ENCODE assay signal across 8 cellular contexts in genomic region chr14:100285021-100285912, GRCh38. TPM values are rescaled to one million over a fixed set of nuclear protein-coding genes. Genes with fewer than 3 reads are reported as not detected.
DNase-seq lines count a peak whose midpoint lies in the region; ATAC-seq and TF ChIP-seq lines count a peak whose summit lies in the region.

No MANE protein-coding gene starts in this region.

- H4K20me1 ChIP-seq in neural cell (ENCODE audit: insufficient read depth), result no peaks in the 10 kb centered on the region

- TF ChIP-seq CTCF in C4-2B (conservative IDR thresholded peaks at IDR 0.05) (peak; percentile 95), fibroblast of mammary gland (conservative IDR thresholded peaks at IDR 0.05; ENCODE audit: control insufficient read depth, insufficient read depth, low read depth, low read length) (peak; percentile 60), neural cell (IDR thresholded peaks at IDR 0.05; ENCODE audit: poor library complexity, severe bottlenecking) (peak; percentile 84)

- H3F3A ChIP-seq in neural cell (ENCODE audit: insufficient read depth, low read length, poor library complexity, severe bottlenecking), result no peaks in the 10 kb centered on the region

- no peaks in the 10 kb centered on the region for H3K9me2 ChIP-seq in neural cell (ENCODE audit: insufficient read depth, low read length)

- no peaks in the 10 kb centered on the region for H3K36me3 ChIP-seq in neural cell (ENCODE audit: insufficient read depth, low read length)

- no peak overlapping the region for H2AFZ ChIP-seq in neural cell (ENCODE audit: low read depth, low read length)

- no peak for TF ChIP-seq EP300 in neural cell (conservative IDR thresholded peaks at IDR 0.05; ENCODE audit: poor library complexity, severe bottlenecking)

- H3K27me3 ChIP-seq in neural cell (ENCODE audit: insufficient read depth, low read depth, low read length), result no peaks in the 10 kb centered on the region

- H3K79me2 ChIP-seq in neural cell (replicated peaks; ENCODE audit: insufficient read depth, low read length), result no peaks in the 10 kb centered on the region

- H3K27ac ChIP-seq in C4-2B (peak overlapping the region; percentile 88), neural cell (ENCODE audit: low read length) (no peak overlapping the region), substantia nigra (ENCODE audit: low read depth, low read length, poor library complexity, severe bottlenecking) (peak overlapping the region; percentile 90)

- H3K9ac ChIP-seq in neural cell (ENCODE audit: low read length), result peak overlapping the region; percentile 68

- H3K4me3 ChIP-seq in fibroblast of mammary gland (ENCODE audit: control insufficient read depth, low read depth, low read length) (peak overlapping the region; percentile 66), neural cell (ENCODE audit: low read length) (peak overlapping the region; percentile 73)

- no peak overlapping the region for H3K4me2 ChIP-seq in neural cell (ENCODE audit: low read length)

- peak; percentile 87 for ATAC-seq in GM18909 (IDR thresholded peaks at IDR 0.05; ENCODE audit: poor library complexity, unreplicated experiment)
- peak; percentile 79 for ATAC-seq in HG03139 (IDR thresholded peaks at IDR 0.05; ENCODE audit: unreplicated experiment)

- peak; percentile 40 for DNase-seq in NOMO-1 treated with DMSO at 0.1 percent for 48 hours (lab: John Stamatoyannopoulos, UW; ENCODE audit: unreplicated experiment)
- peak; percentile 86 to 89 for DNase-seq in activated T-cell treated with anti-CD3 and anti-CD28 coated beads, Interleukin-2, amount 50 U/mL, for 48 hours
- DNase-seq in fibroblast of mammary gland (ENCODE audit: low read depth), result peak; percentile 40
- peak in 30 of 49 donors; percentile 32 to 85 (median 56) for DNase-seq in substantia nigra (lab: John Stamatoyannopoulos, UW)

- TF ChIP-seq RAD21 in neural cell (conservative IDR thresholded peaks at IDR 0.05), result peak; percentile 47

- H3K9me3 ChIP-seq in neural cell (ENCODE audit: low read length), result no peaks in the 10 kb centered on the region

TF ChIP-seq in neural cell, 6 proteins besides CTCF, POLR2A, EP300 and RAD21:
- TF ChIP-seq SMC3 (conservative IDR thresholded peaks at IDR 0.05; ENCODE audit: poor library complexity) (peak; percentile 61), POLR2AphosphoS5 (IDR thresholded peaks at IDR 0.05) (no peak)

RNA-seq across cellular contexts. Expression of gene SLC25A29, which starts 21.0 kb away (rescaled TPM):
- polyA plus RNA-seq in neural cell, result 447 and 511 TPM in 2 replicates
- 151 and 162 TPM in 2 replicates for polyA minus RNA-seq in neural cell

RNA-seq across cellular contexts. Expression of gene SLC25A47, which starts 37.9 kb away (rescaled TPM):
- 0.44 TPM in 1 of 2 replicates, not detected in the other for polyA plus RNA-seq in neural cell
- not detected in 2 replicates for polyA minus RNA-seq in neural cell

RNA-seq across cellular contexts. Expression of gene YY1, which starts 46.3 kb away (rescaled TPM):
- polyA plus RNA-seq in neural cell, result 50.4 and 52.8 TPM in 2 replicates
- polyA minus RNA-seq in neural cell, result 60.4 and 60.9 TPM in 2 replicates
